ENCODE assay signal across 10 cellular contexts in genomic region chr2:191115801-191116200, GRCh38. TPM values are rescaled to one million over a fixed set of nuclear protein-coding genes. Genes with fewer than 3 reads are reported as not detected.
A peak's percentile ranks its signal among the peaks of the same experiment; 100 is the strongest.
DNase-seq lines count a peak whose midpoint lies in the region; ATAC-seq and TF ChIP-seq lines count a peak whose summit lies in the region.
"Had no signal": no experiment of that assay in that cellular context is flagged by ENCODE, and none has a peak within 500 bp of the region (broad histone marks: within the 10 kb centered on the region; RNA-seq: fewer than 3 reads in every experiment).

No MANE protein-coding gene starts in this region.

- CTCF ChIA-PET in activated CD8-positive, alpha-beta memory T cell treated with anti-CD3 and anti-CD28 coated beads, Interleukin-2, amount 10 ng/mL, durations not matched to agents 7 days and 5 days (lab: Charles Lee): interaction anchor here (1.0 to 4.8 kb wide), 10 partner anchors 11 to 102 kb away, joined by 3 to 40 read pairs (median 10); partner anchors contain the start of genes STAT1 and STAT4
- CTCF ChIA-PET in activated CD4-positive, alpha-beta memory T cell treated with anti-CD3 and anti-CD28 coated beads, Interleukin-2, amount 10 ng/mL, durations not matched to agents 7 days and 5 days (lab: Charles Lee): interaction anchor here (0.7 to 3.3 kb wide), 10 partner anchors 10 to 561 kb away, joined by 3 to 18 read pairs (median 4); no protein-coding TSS in a partner anchor
- CTCF ChIA-PET in SK-N-SH (lab: Yijun Ruan, JAX): interaction anchor here (0.9 to 2.8 kb wide), 3 partner anchors 10 to 63 kb away, joined by 3 to 8 read pairs (median 3); no protein-coding TSS in a partner anchor

- H3K9me3 ChIP-seq in SK-N-SH: no peaks in the 10 kb centered on the region
- H3K9me3 ChIP-seq: suprapubic skin had no signal

- TF ChIP-seq RAD21 in SK-N-SH (IDR thresholded peaks at IDR 0.05; ENCODE audit: low read length): no peak

- POLR2A ChIA-PET in activated CD4-positive, alpha-beta memory T cell treated with anti-CD3 and anti-CD28 coated beads, Interleukin-2, amount 10 ng/mL, durations not matched to agents 7 days and 5 days (lab: Charles Lee): interaction anchor here (0.7 to 5.9 kb wide), 18 partner anchors 10 to 561 kb away, joined by 3 to 84 read pairs (median 8); partner anchors contain the start of genes GLS, NABP1, STAT1 and STAT4
- POLR2A ChIA-PET in SK-N-SH (lab: Yijun Ruan, JAX): no interaction called here

- H3K4me1 ChIP-seq in SK-N-SH (ENCODE audit: control insufficient read depth in 1 of 2, insufficient read depth in 2 of 2, low read depth in 1 of 2, low read length in 1 of 2): peaks cover 0 to 4% of the 10 kb centered on the region in 2 experiments; a peak in 2 of 4 replicates
- H3K4me1 ChIP-seq: suprapubic skin had no signal

- H3K27ac ChIP-seq in SK-N-SH (ENCODE audit: low read depth in 2 of 2, low read length in 1 of 2): no peak overlapping the region
- H3K27ac ChIP-seq: suprapubic skin had no signal

- no peak overlapping the region for H2AFZ ChIP-seq in SK-N-SH (ENCODE audit: low read depth)

- no peaks in the 10 kb centered on the region for H3K27me3 ChIP-seq in SK-N-SH (ENCODE audit: insufficient read depth)
- H3K27me3 ChIP-seq: suprapubic skin had no signal

- H3K4me3 Mint-ChIP-seq in activated CD8-positive, alpha-beta memory T cell treated with anti-CD3 and anti-CD28 coated beads, Interleukin-2, amount 10 ng/mL, durations not matched to agents 7 days and 5 days: peak overlapping the region; percentile 71
- peak overlapping the region; percentile 40 for H3K4me3 Mint-ChIP-seq in activated CD4-positive, alpha-beta memory T cell treated with anti-CD3 and anti-CD28 coated beads, Interleukin-2, amount 10 ng/mL, durations not matched to agents 7 days and 5 days
- H3K4me3 Mint-ChIP-seq in stimulated activated memory B cell treated with anti-CD40 and anti-IgM and Interleukin-4, amounts not matched to agents 10 μg/mL and 1 μg/mL and 100 μg/mL, for 72 hours: no peak overlapping the region

- 55% methylated on average over 2 of the region's 2 CpGs for WGBS in SK-N-SH (ENCODE audit: low lambda C conversion rate)

- H3K4me1 Mint-ChIP-seq in activated CD8-positive, alpha-beta memory T cell treated with anti-CD3 and anti-CD28 coated beads, Interleukin-2, amount 10 ng/mL, durations not matched to agents 7 days and 5 days: peaks cover 64% of the 10 kb centered on the region
- peaks cover 63% of the 10 kb centered on the region for H3K4me1 Mint-ChIP-seq in activated CD4-positive, alpha-beta memory T cell treated with anti-CD3 and anti-CD28 coated beads, Interleukin-2, amount 10 ng/mL, durations not matched to agents 7 days and 5 days
- H3K4me1 Mint-ChIP-seq in stimulated activated memory B cell treated with anti-CD40 and anti-IgM and Interleukin-4, amounts not matched to agents 10 μg/mL and 1 μg/mL and 100 μg/mL, for 72 hours: peaks cover 17% of the 10 kb centered on the region

- DNase-seq in activated CD8-positive, alpha-beta memory T cell treated with anti-CD3 and anti-CD28 coated beads, Interleukin-2, amount 10 ng/mL, durations not matched to agents 7 days and 5 days: no peak
- DNase-seq in activated CD8-positive, alpha-beta memory T cell treated with anti-CD3 and anti-CD28 coated beads, Interleukin-2, amount 50 U/mL, for 48 hours: no peak
- no peak for DNase-seq in activated CD4-positive, alpha-beta memory T cell treated with anti-CD3 and anti-CD28 coated beads, Interleukin-2, amount 10 ng/mL, durations not matched to agents 7 days and 5 days
- DNase-seq in SK-N-SH (no peak), medulla oblongata (ENCODE audit: extremely low spot score) (no peak)
- no peak for DNase-seq in NK-92 treated with Interleukin-12 subunit alpha and Interleukin-12 subunit beta, amount 100 ng/mL, for 24 hours (lab: John Stamatoyannopoulos, UW)
- DNase-seq: NCI-H1092 had no signal

- H3K36me3 Mint-ChIP-seq in activated CD8-positive, alpha-beta memory T cell treated with anti-CD3 and anti-CD28 coated beads, Interleukin-2, amount 10 ng/mL, durations not matched to agents 7 days and 5 days: peaks cover 63% of the 10 kb centered on the region
- peaks cover 68% of the 10 kb centered on the region for H3K36me3 Mint-ChIP-seq in activated CD4-positive, alpha-beta memory T cell treated with anti-CD3 and anti-CD28 coated beads, Interleukin-2, amount 10 ng/mL, durations not matched to agents 7 days and 5 days (ENCODE audit: low read depth)
- H3K36me3 Mint-ChIP-seq in stimulated activated memory B cell treated with anti-CD40 and anti-IgM and Interleukin-4, amounts not matched to agents 10 μg/mL and 1 μg/mL and 100 μg/mL, for 72 hours: peaks cover 5% of the 10 kb centered on the region

- no peak overlapping the region for H3K4me2 ChIP-seq in SK-N-SH

- H3K4me3 ChIP-seq in SK-N-SH (ENCODE audit: low read depth in 2 of 2, low read length in 1 of 2): no peak overlapping the region
- H3K4me3 ChIP-seq: suprapubic skin had no signal

- H4K20me1 ChIP-seq in SK-N-SH (ENCODE audit: insufficient read depth): no peaks in the 10 kb centered on the region

- no peaks in the 10 kb centered on the region for H3K9me2 ChIP-seq in SK-N-SH

- no peak for TF ChIP-seq EP300 in SK-N-SH (IDR thresholded peaks at IDR 0.05; ENCODE audit: borderline replicate concordance in 1 of 2, low read depth in 1 of 2, low read length in 1 of 2)

- no peaks in the 10 kb centered on the region for H3K79me2 ChIP-seq in SK-N-SH (ENCODE audit: insufficient read depth)

- H3F3A ChIP-seq in SK-N-SH (replicated peaks; ENCODE audit: insufficient read depth): no peaks in the 10 kb centered on the region

- no peaks in the 10 kb centered on the region for H3K9me3 Mint-ChIP-seq in activated CD8-positive, alpha-beta memory T cell treated with anti-CD3 and anti-CD28 coated beads, Interleukin-2, amount 10 ng/mL, durations not matched to agents 7 days and 5 days (ENCODE audit: low read depth)
- no peaks in the 10 kb centered on the region for H3K9me3 Mint-ChIP-seq in activated CD4-positive, alpha-beta memory T cell treated with anti-CD3 and anti-CD28 coated beads, Interleukin-2, amount 10 ng/mL, durations not matched to agents 7 days and 5 days
- H3K9me3 Mint-ChIP-seq in stimulated activated memory B cell treated with anti-CD40 and anti-IgM and Interleukin-4, amounts not matched to agents 10 μg/mL and 1 μg/mL and 100 μg/mL, for 72 hours: no peaks in the 10 kb centered on the region

- no peaks in the 10 kb centered on the region for H3K27me3 Mint-ChIP-seq in activated CD8-positive, alpha-beta memory T cell treated with anti-CD3 and anti-CD28 coated beads, Interleukin-2, amount 10 ng/mL, durations not matched to agents 7 days and 5 days
- H3K27me3 Mint-ChIP-seq in activated CD4-positive, alpha-beta memory T cell treated with anti-CD3 and anti-CD28 coated beads, Interleukin-2, amount 10 ng/mL, durations not matched to agents 7 days and 5 days: no peaks in the 10 kb centered on the region
- H3K27me3 Mint-ChIP-seq in stimulated activated memory B cell treated with anti-CD40 and anti-IgM and Interleukin-4, amounts not matched to agents 10 μg/mL and 1 μg/mL and 100 μg/mL, for 72 hours: peaks cover 9% of the 10 kb centered on the region

- no peak for TF ChIP-seq CTCF in SK-N-SH (IDR thresholded peaks at IDR 0.05)

- peak overlapping the region; percentile 98 for H3K27ac Mint-ChIP-seq in activated CD8-positive, alpha-beta memory T cell treated with anti-CD3 and anti-CD28 coated beads, Interleukin-2, amount 10 ng/mL, durations not matched to agents 7 days and 5 days
- peak overlapping the region; percentile 94 for H3K27ac Mint-ChIP-seq in activated CD4-positive, alpha-beta memory T cell treated with anti-CD3 and anti-CD28 coated beads, Interleukin-2, amount 10 ng/mL, durations not matched to agents 7 days and 5 days
- H3K27ac Mint-ChIP-seq in stimulated activated memory B cell treated with anti-CD40 and anti-IgM and Interleukin-4, amounts not matched to agents 10 μg/mL and 1 μg/mL and 100 μg/mL, for 72 hours: no peak overlapping the region

- H3K36me3 ChIP-seq in SK-N-SH (replicated peaks in 1 of 2; ENCODE audit: control insufficient read depth in 1 of 2, insufficient read depth in 2 of 2, low read length in 1 of 2): no peaks in the 10 kb centered on the region
- H3K36me3 ChIP-seq: suprapubic skin had no signal

- peak; percentile 63 for ATAC-seq in activated CD8-positive, alpha-beta memory T cell treated with anti-CD3 and anti-CD28 coated beads, Interleukin-2, amount 10 ng/mL, durations not matched to agents 7 days and 5 days
- peak; percentile 33 for ATAC-seq in HG03025 (IDR thresholded peaks at IDR 0.05; ENCODE audit: low FRiP score, unreplicated experiment)
- peak; percentile 50 for ATAC-seq in stimulated activated memory B cell treated with anti-CD40 and anti-IgM and Interleukin-4, amounts not matched to agents 10 μg/mL and 1 μg/mL and 100 μg/mL, for 72 hours

- no peak overlapping the region for H3K9ac ChIP-seq in SK-N-SH

TF ChIP-seq in SK-N-SH, 30 proteins besides CTCF, POLR2A, EP300 and RAD21 (continues in another document):
- no peak for TF ChIP-seq GABPA (IDR thresholded peaks at IDR 0.05; ENCODE audit: low read depth)
- TF ChIP-seq FOXJ3 (CRISPR knock-in tag; IDR thresholded peaks at IDR 0.05): no peak
- TF ChIP-seq RCOR1 (IDR thresholded peaks at IDR 0.05; ENCODE audit: low read length): no peak

RNA-seq across cellular contexts. Expression of gene STAT4, which starts 35.0 kb away (rescaled TPM):
- total RNA-seq in activated CD8-positive, alpha-beta memory T cell treated with anti-CD3 and anti-CD28 coated beads, Interleukin-2, amount 10 ng/mL, durations not matched to agents 7 days and 5 days: 100 to 1,000 TPM; 101 to 109 TPM
- 100 to 1,000 TPM; 122 to 124 TPM for total RNA-seq in activated CD4-positive, alpha-beta memory T cell treated with anti-CD3 and anti-CD28 coated beads, Interleukin-2, amount 10 ng/mL, durations not matched to agents 7 days and 5 days
- 0.12 and 0.19 TPM in 2 replicates for polyA plus RNA-seq in SK-N-SH (2012; rRNA removed)
- 0.10 and 0.16 TPM in 2 replicates for polyA plus RNA-seq in SK-N-SH (2012; cell fraction: cytosol; rRNA removed)
- polyA plus RNA-seq in SK-N-SH (2012; cell fraction: nucleus; rRNA removed): 0.18 and 0.76 TPM in 2 replicates
